ENCODE assay signal across 20 cellular contexts in the genomic region with DNA sequence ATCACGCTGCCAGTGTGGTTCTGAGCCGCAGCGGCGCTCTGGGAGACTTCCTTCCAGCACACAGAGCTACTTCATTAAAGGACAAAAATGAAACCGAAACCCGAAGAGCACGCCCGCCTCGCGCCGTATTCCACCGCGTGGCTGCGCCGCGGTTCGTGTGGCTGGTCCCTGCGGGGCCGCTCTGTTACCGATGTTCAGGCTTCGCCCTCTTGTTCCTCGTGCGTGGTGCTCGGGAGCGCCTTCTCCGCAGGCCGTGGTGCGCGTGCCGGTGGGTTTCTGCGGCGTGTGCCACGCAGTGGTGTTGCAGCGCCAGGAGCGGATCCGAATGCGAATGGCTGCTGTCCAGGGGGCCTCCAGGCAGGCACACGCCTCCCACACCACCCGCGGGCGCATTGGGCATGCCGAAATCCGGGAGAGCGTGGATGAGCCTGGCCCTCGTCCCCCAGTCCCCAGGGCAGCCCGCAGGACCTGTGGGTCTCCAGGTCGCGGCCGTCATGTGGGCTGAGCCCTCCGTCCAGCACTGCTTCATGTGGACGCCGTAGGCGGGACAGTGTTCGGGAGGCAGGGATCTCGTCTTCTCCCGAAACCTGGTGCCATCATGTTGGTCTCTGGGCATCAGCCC.
DNase-seq lines count a peak whose midpoint lies in the region; TF ChIP-seq lines count a peak whose summit lies in the region.
"Had no signal": no experiment of that assay in that cellular context is flagged by ENCODE, and none has a peak within 500 bp of the region (broad histone marks: within the 10 kb centered on the region; RNA-seq: fewer than 3 reads in every experiment).

No MANE protein-coding gene starts in this region.

- no peak overlapping the region for H3K4me3 Mint-ChIP-seq in activated CD4-positive, alpha-beta T cell treated with anti-CD3 and anti-CD28 coated beads, Interleukin-2, amount 10 ng/mL, durations not matched to agents 24 days and 14 days
- H3K4me3 Mint-ChIP-seq: neural progenitor cell had no signal

- intact Hi-C loops in activated CD4-positive, alpha-beta T cell treated with anti-CD3 and anti-CD28 coated beads, Interleukin-2, amount 10 ng/mL, durations not matched to agents 24 days and 14 days (cut with micrococcal nuclease) = no loop called here

- H3K4me2 ChIP-seq in BLaER1 = peak overlapping the region; percentile 78
- H3K4me2 ChIP-seq: neural progenitor cell, PC-9 had no signal

- H3K27me3 Mint-ChIP-seq in activated CD4-positive, alpha-beta T cell treated with anti-CD3 and anti-CD28 coated beads, Interleukin-2, amount 10 ng/mL, durations not matched to agents 24 days and 14 days = no peaks in the 10 kb centered on the region

- H3K9me3 ChIP-seq in BLaER1 = no peaks in the 10 kb centered on the region
- H3K9me3 ChIP-seq in MG63 = no peaks in the 10 kb centered on the region
- H3K9me3 ChIP-seq: left ventricle myocardium inferior, mucosa of descending colon, SJSA1, suprapubic skin had no signal

- no peak overlapping the region for H3K27ac Mint-ChIP-seq in activated CD4-positive, alpha-beta T cell treated with anti-CD3 and anti-CD28 coated beads, Interleukin-2, amount 10 ng/mL, durations not matched to agents 24 days and 14 days
- H3K27ac Mint-ChIP-seq: activated naive CD4-positive, alpha-beta T cell treated with anti-CD3 and anti-CD28 coated beads, Interleukin-2, amount 50 U/mL, for 72 hours had no signal

- no peaks in the 10 kb centered on the region for H3K36me3 Mint-ChIP-seq in activated CD4-positive, alpha-beta T cell treated with anti-CD3 and anti-CD28 coated beads, Interleukin-2, amount 10 ng/mL, durations not matched to agents 24 days and 14 days (ENCODE audit: low read depth)
- H3K36me3 Mint-ChIP-seq: activated naive CD4-positive, alpha-beta T cell treated with anti-CD3 and anti-CD28 coated beads, Interleukin-2, amount 50 U/mL, for 72 hours; neural progenitor cell had no signal

- no peak for TF ChIP-seq CTCF in choroid plexus epithelial cell (conservative IDR thresholded peaks at IDR 0.05; ENCODE audit: low read depth, low read length)

- H3K36me3 ChIP-seq in BLaER1 = no peaks in the 10 kb centered on the region
- no peaks in the 10 kb centered on the region for H3K36me3 ChIP-seq in MG63
- H3K36me3 ChIP-seq: left ventricle myocardium inferior, neural progenitor cell, SJSA1, suprapubic skin had no signal

- peaks cover 99% of the 10 kb centered on the region for H3K4me1 ChIP-seq in BLaER1
- H3K4me1 ChIP-seq: neural progenitor cell, SJSA1 had no signal

- H4K20me1 ChIP-seq in BLaER1 = no peaks in the 10 kb centered on the region

- peak overlapping the region; percentile 55 for H3K9ac ChIP-seq in BLaER1
- H3K9ac ChIP-seq: neural progenitor cell had no signal

- peak; percentile 62 for DNase-seq in NCI-H526 treated with DMSO at 0.1 percent for 48 hours (lab: John Stamatoyannopoulos, UW)
- DNase-seq in choroid plexus epithelial cell (ENCODE audit: low read depth) = no peak
- no peak for DNase-seq in nucleus accumbens (lab: John Stamatoyannopoulos, UW)
- no peak for DNase-seq in MG63
- no peak for DNase-seq in activated CD4-positive, alpha-beta T cell treated with anti-CD3 and anti-CD28 coated beads, Interleukin-2, amount 10 ng/mL, durations not matched to agents 24 days and 14 days
- DNase-seq in activated T-cell treated with anti-CD3 and anti-CD28 coated beads for 4 hours = no peak
- DNase-seq: ACHN; activated CD4-positive, CD25-positive, alpha-beta regulatory T cell treated with anti-CD3 and anti-CD28 coated beads, Interleukin-2, amount 50 U/mL, for 72 hours; GOT3; left ventricle myocardium inferior; NCI-H1694 treated with DMSO at 0.1 percent for 48 hours; PC-9; T-helper 9 cell had no signal

- H3K4me3 ChIP-seq in BLaER1 (peak overlapping the region; percentile 29; the same call in 1 of the 2 replicates), GM08714 (ENCODE audit: low read length) (peak overlapping the region; percentile 15; the same call in 1 of the 2 replicates), choroid plexus epithelial cell (ENCODE audit: low read depth, low read length) (peak overlapping the region; percentile 24), MG63 (no peak overlapping the region)
- H3K4me3 ChIP-seq: left ventricle myocardium inferior, mucosa of descending colon, neural progenitor cell, PC-9, SJSA1, suprapubic skin had no signal

- no peaks in the 10 kb centered on the region for H3K27me3 ChIP-seq in BLaER1
- H3K27me3 ChIP-seq in MG63 = no peaks in the 10 kb centered on the region
- H3K27me3 ChIP-seq: neural progenitor cell, SJSA1 had no signal

- H3K4me1 Mint-ChIP-seq in activated CD4-positive, alpha-beta T cell treated with anti-CD3 and anti-CD28 coated beads, Interleukin-2, amount 10 ng/mL, durations not matched to agents 24 days and 14 days = no peaks in the 10 kb centered on the region

- no peaks in the 10 kb centered on the region for H3K9me3 Mint-ChIP-seq in activated CD4-positive, alpha-beta T cell treated with anti-CD3 and anti-CD28 coated beads, Interleukin-2, amount 10 ng/mL, durations not matched to agents 24 days and 14 days
- H3K9me3 Mint-ChIP-seq: activated naive CD4-positive, alpha-beta T cell treated with anti-CD3 and anti-CD28 coated beads, Interleukin-2, amount 50 U/mL, for 72 hours had no signal

- H3K27ac ChIP-seq in BLaER1 = peak overlapping the region; percentile 78
- H3K27ac ChIP-seq: left ventricle myocardium inferior, neural progenitor cell, PC-9, SJSA1, suprapubic skin had no signal
